ENCODE assay signal across 18 cellular contexts in the genomic region with DNA sequence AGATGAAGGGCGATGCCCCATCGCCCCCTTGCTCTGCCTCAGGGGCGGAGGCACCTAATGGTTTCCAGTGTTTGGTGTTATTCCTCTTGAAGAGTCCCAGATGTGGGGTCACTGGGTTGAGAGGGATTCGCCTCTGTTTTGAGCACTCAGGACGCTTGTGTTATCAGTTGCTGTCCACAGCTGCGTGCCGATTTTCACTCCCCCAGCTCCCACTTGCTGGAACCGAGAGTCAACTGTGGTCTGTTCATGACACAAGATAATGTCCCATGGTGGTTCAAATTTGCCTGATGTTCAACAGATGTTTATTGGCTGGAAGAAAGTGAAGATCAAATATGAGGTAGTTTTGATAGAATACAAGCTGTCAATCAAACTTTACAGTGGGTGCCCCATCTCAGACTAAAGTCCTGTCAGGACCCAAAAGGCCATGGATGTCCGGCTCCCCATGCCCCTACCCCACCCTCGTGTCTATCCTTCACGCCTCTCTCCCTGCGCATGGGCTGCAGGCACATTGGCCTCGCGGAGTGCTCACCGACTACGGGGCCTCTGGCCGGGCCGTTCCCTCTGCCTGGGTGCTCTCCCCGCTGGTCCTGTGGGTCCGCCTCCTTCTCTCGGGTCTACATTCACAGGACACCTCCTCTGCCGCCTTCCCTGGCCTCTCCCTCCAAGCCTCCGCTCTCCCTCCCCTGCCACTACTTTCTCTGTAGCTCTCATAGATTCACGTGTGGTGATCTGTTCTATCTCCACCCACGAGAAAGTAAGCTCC. TPM values are rescaled to one million over a fixed set of nuclear protein-coding genes. Genes with fewer than 3 reads are reported as not detected.
DNase-seq lines count a peak whose midpoint lies in the region; ATAC-seq and TF ChIP-seq lines count a peak whose summit lies in the region.
"Had no signal": no experiment of that assay in that cellular context is flagged by ENCODE, and none has a peak within 500 bp of the region (broad histone marks: within the 10 kb centered on the region; RNA-seq: fewer than 3 reads in every experiment).

No MANE protein-coding gene starts in this region.

- H3K23me2 ChIP-seq in H9 (ENCODE audit: insufficient read length, low read depth, low read length, poor library complexity, severe bottlenecking), result no peaks in the 10 kb centered on the region

- H3K79me1 ChIP-seq in H9 (ENCODE audit: insufficient read depth, low read depth, low read length, poor library complexity, severe bottlenecking), result no peaks in the 10 kb centered on the region

- H3K36me3 ChIP-seq in endodermal cell (ENCODE audit: control insufficient read depth, insufficient read depth, low read length) (no peaks in the 10 kb centered on the region), spleen (no peaks in the 10 kb centered on the region)

- no peak for ATAC-seq in GM21367 (IDR thresholded peaks at IDR 0.05; ENCODE audit: unreplicated experiment)
- ATAC-seq: Panc1 had no signal

- H3K4me3 ChIP-seq in endodermal cell (ENCODE audit: low read length), result no peak overlapping the region
- no peak overlapping the region for H3K4me3 ChIP-seq in spleen
- H3K4me3 ChIP-seq: SK-N-MC had no signal

- no peak overlapping the region for H2BK20ac ChIP-seq in H9 (ENCODE audit: low read depth, low read length, poor library complexity, severe bottlenecking)

- H3K27me3 ChIP-seq in H9 (ENCODE audit: insufficient read depth, low read length) (no peaks in the 10 kb centered on the region), endodermal cell (ENCODE audit: control insufficient read depth, insufficient read depth, low read length, poor library complexity, severe bottlenecking) (no peaks in the 10 kb centered on the region), spleen (replicated peaks in 1 of 7) (no peaks in the 10 kb centered on the region)

- intact Hi-C loops in spleen (cut with DNase I; ENCODE audit: low total_unique reads), result loop anchor here (10.0 kb wide), 1 partner anchor 124 kb away; no protein-coding TSS in a partner anchor

- no peak for TF ChIP-seq CTCF in H9 (conservative IDR thresholded peaks at IDR 0.05)
- no peak for TF ChIP-seq CTCF in endodermal cell (conservative IDR thresholded peaks at IDR 0.05)
- TF ChIP-seq CTCF in spleen (IDR thresholded peaks at IDR 0.05 in 8 of 11, conservative IDR thresholded peaks at IDR 0.05 in 3 of 11), result no peak

- H3K9ac ChIP-seq in H9 (ENCODE audit: extremely low read depth, insufficient read length, low read length), result no peak overlapping the region
- H3K9ac ChIP-seq in endodermal cell (ENCODE audit: extremely low read depth, low read length, poor library complexity, severe bottlenecking), result no peak overlapping the region

- H3K4me2 ChIP-seq in H9 (ENCODE audit: insufficient read depth, insufficient read length, low read length), result no peak overlapping the region

- H4K20me1 ChIP-seq in H9 (ENCODE audit: control insufficient read depth, insufficient read depth, insufficient read length), result no peaks in the 10 kb centered on the region

- no peak overlapping the region for H2AK5ac ChIP-seq in H9 (ENCODE audit: insufficient read length, low read length)

- TF ChIP-seq POLR2A in spleen (IDR thresholded peaks at IDR 0.05), result no peak

- no peak overlapping the region for H4K8ac ChIP-seq in H9 (replicated peaks; ENCODE audit: insufficient read length, low read depth, low read length)

- H3K14ac ChIP-seq in H9 (ENCODE audit: insufficient read depth, low read length), result no peak overlapping the region

- H3K27ac Mint-ChIP-seq in H9 (no peak overlapping the region), endodermal cell (no peak overlapping the region)
- H3K27ac Mint-ChIP-seq: CD4-positive, CD25-positive, alpha-beta regulatory T cell had no signal

- no peak overlapping the region for H3K4ac ChIP-seq in H9 (ENCODE audit: low read depth, low read length)

- H3K4me1 ChIP-seq in H9 (ENCODE audit: insufficient read depth, low read length) (no peaks in the 10 kb centered on the region; the same call in 1 of the 2 replicates), endodermal cell (ENCODE audit: control insufficient read depth, insufficient read depth, low read length) (no peaks in the 10 kb centered on the region), spleen (peaks cover 9 to 48% (median 33%) of the 10 kb centered on the region in 6 donors)
- H3K4me1 ChIP-seq: Caco-2 had no signal

- no peak overlapping the region for H3K23ac ChIP-seq in H9 (ENCODE audit: insufficient read length, low read depth, low read length)

- no CpG with 5 or more reads among the region's 25 CpGs for WGBS in H9 (ENCODE audit: extremely low coverage, insufficient read length, low lambda C conversion rate)
- 91 to 94% methylated on average over 11 to 25 of the region's 25 CpGs for WGBS in endodermal cell (ENCODE audit: insufficient coverage in 1 of 2, insufficient read length in 1 of 2), 2 experiments
- WGBS in spleen, 5 donors, result 89 to 95% (median 92%) methylated on average over 25 of the region's 25 CpGs

- no peak overlapping the region for H3T11ph ChIP-seq in H9 (ENCODE audit: low read length)

- H3K27ac ChIP-seq in H9 (ENCODE audit: insufficient read length, low read depth, low read length) (no peak overlapping the region), endodermal cell (ENCODE audit: low read depth, low read length) (no peak overlapping the region), spleen (peak overlapping the region in 1 of 8 donors; percentile 87)
- H3K27ac ChIP-seq: SK-N-MC had no signal

- peak; percentile 30 for DNase-seq in H9
- DNase-seq in OCI-M1 (lab: John Stamatoyannopoulos, UW), result peak; percentile 18
- peak; percentile 43 for DNase-seq in endodermal cell
- DNase-seq in spleen, result peak; percentile 70
- DNase-seq in NCI-H510A treated with DMSO at 0.1 percent for 48 hours (lab: John Stamatoyannopoulos, UW), result no peak
- no peak for DNase-seq in OCI-M2 (lab: John Stamatoyannopoulos, UW; ENCODE audit: unreplicated experiment)
- DNase-seq: Caco-2; CD4-positive, CD25-positive, alpha-beta regulatory T cell; DMS153; NCI-H1092; NCI-H146; NCI-H2081; NCI-H510A; NCI-H82; Right ventricle myocardium superior had no signal

- no peak overlapping the region for H4K91ac ChIP-seq in H9 (ENCODE audit: insufficient read length, low read depth, low read length)

- no peak overlapping the region for H3K18ac ChIP-seq in H9 (ENCODE audit: insufficient read length, low read depth, low read length)

- H3K9me3 Mint-ChIP-seq in H9 (no peaks in the 10 kb centered on the region; a peak in 2 of 5 replicates), endodermal cell (no peaks in the 10 kb centered on the region)

- no peak overlapping the region for H2BK5ac ChIP-seq in H9 (ENCODE audit: insufficient read length, low read length)

- no peak overlapping the region for H2AFZ ChIP-seq in H9 (ENCODE audit: low read length)

- H3K4me1 Mint-ChIP-seq in H9, result peaks cover 9 to 16% of the 10 kb centered on the region in 2 experiments
- H3K4me1 Mint-ChIP-seq in endodermal cell, result peaks cover 9% of the 10 kb centered on the region

- no peak overlapping the region; a peak in 1 of 5 replicates for H3K4me3 Mint-ChIP-seq in H9
- H3K4me3 Mint-ChIP-seq in endodermal cell, result no peak overlapping the region
- H3K4me3 Mint-ChIP-seq: CD4-positive, CD25-positive, alpha-beta regulatory T cell had no signal

- H3K36me3 Mint-ChIP-seq in H9 (ENCODE audit: insufficient read depth in 1 of 3, low read depth in 3 of 3) (no peaks in the 10 kb centered on the region), endodermal cell (ENCODE audit: low read depth) (no peaks in the 10 kb centered on the region)
- H3K36me3 Mint-ChIP-seq: CD4-positive, CD25-positive, alpha-beta regulatory T cell had no signal

- no peak overlapping the region for H2BK120ac ChIP-seq in H9 (ENCODE audit: low read depth, low read length, poor library complexity, severe bottlenecking)

- H3K79me2 ChIP-seq in H9 (ENCODE audit: insufficient read depth, low read length), result no peaks in the 10 kb centered on the region

- H2BK15ac ChIP-seq in H9 (ENCODE audit: low read depth, low read length), result no peak overlapping the region

- no peaks in the 10 kb centered on the region for H3K9me3 ChIP-seq in H9 (ENCODE audit: control insufficient read depth, low read depth, low read length)
- no peaks in the 10 kb centered on the region for H3K9me3 ChIP-seq in endodermal cell (ENCODE audit: control insufficient read depth, low read length)
- H3K9me3 ChIP-seq in spleen, result no peaks in the 10 kb centered on the region
- H3K9me3 ChIP-seq: Caco-2 had no signal

- H3K27me3 Mint-ChIP-seq in H9 (ENCODE audit: low read depth) (peaks cover 3% of the 10 kb centered on the region), endodermal cell (ENCODE audit: insufficient read depth) (peaks cover 3% of the 10 kb centered on the region)

- H4K5ac ChIP-seq in H9 (ENCODE audit: insufficient read length, low read depth, low read length), result no peak overlapping the region

- H3K56ac ChIP-seq in H9 (ENCODE audit: insufficient read length, low read depth, low read length), result no peak overlapping the region

- H2BK12ac ChIP-seq in H9 (ENCODE audit: insufficient read length, low read depth, low read length), result no peak overlapping the region

RNA-seq across cellular contexts. Expression of a gene that starts 6.9 kb away (rescaled TPM):
- total RNA-seq in H9 (2021), result 9.6 TPM in 2 replicates
- total RNA-seq in endodermal cell, result 10 to 100 TPM; 16.7 to 23.8 TPM
- 17.5 TPM for polyA plus RNA-seq in endodermal cell (2013, experiment 1 of 2)
- polyA plus RNA-seq in endodermal cell (2013, experiment 2 of 2), result 18.9 TPM
- total RNA-seq in spleen, result 10 to 100 TPM; 32.8 to 61.5 (median 43.5) TPM
- 10 to 100 TPM; 11.1 to 14.5 (median 12.0) TPM for polyA plus RNA-seq in spleen

Comparison
In these comparisons a context has a peak if more than half of its experiments do, and no peak if none do; other contexts are left out.
1. DNase-seq: peak in H9 (single experiment), OCI-M1 (single experiment), endodermal cell (single experiment) and spleen (single experiment); none in NCI-H510A treated with DMSO at 0.1 percent for 48 hours (single experiment) and OCI-M2 (single experiment).